ENCODE assay signal across 21 cellular contexts in genomic region chr7:110607050-110607862, GRCh38.
A peak's percentile ranks its signal among the peaks of the same experiment; 100 is the strongest.
DNase-seq lines count a peak whose midpoint lies in the region; ATAC-seq and TF ChIP-seq lines count a peak whose summit lies in the region.
"Had no signal": no experiment of that assay in that cellular context is flagged by ENCODE, and none has a peak within 500 bp of the region (broad histone marks: within the 10 kb centered on the region; RNA-seq: fewer than 3 reads in every experiment).

No MANE protein-coding gene starts in this region.

- no peak for ATAC-seq in HG02763 (IDR thresholded peaks at IDR 0.05; ENCODE audit: unreplicated experiment)

- H3K9ac ChIP-seq in neural progenitor cell = no peak overlapping the region

- DNase-seq in activated CD4-positive, alpha-beta T cell treated with anti-CD3 and anti-CD28 coated beads, Interleukin-2, amount 10 ng/mL, durations not matched to agents 24 days and 14 days = peak; percentile 54
- no peak for DNase-seq in activated CD4-positive, alpha-beta T cell treated with anti-CD3 and anti-CD28 coated beads for 4 hours
- no peak for DNase-seq in Calu3
- peak; percentile 41 for DNase-seq in NCI-H69 (lab: John Stamatoyannopoulos, UW)
- no peak for DNase-seq in neural progenitor cell (ENCODE audit: low spot score)
- DNase-seq in GM10248 (ENCODE audit: extremely low spot score) = no peak
- DNase-seq in BE2C = no peak
- DNase-seq: CD8-positive, alpha-beta memory T cell; DMS79 treated with DMSO at 0.1 percent for 48 hours; KBM-7; MG63; NCI-H1105 treated with DMSO at 0.1 percent for 48 hours; NCI-H2029; NCI-H446 treated with DMSO at 0.1 percent for 48 hours; NCI-H526; Right ventricle myocardium superior; RPMI8226 had no signal

- CTCF ChIA-PET in Calu3 (lab: Charles Lee) (no interaction called here), GM10248 (lab: Yijun Ruan, JAX) (interaction anchor here (0.8 kb wide), 1 partner anchor 11 kb away, joined by 3 read pairs; no protein-coding TSS in a partner anchor)

- no peaks in the 10 kb centered on the region for H3K4me1 ChIP-seq in neural progenitor cell
- H3K4me1 ChIP-seq in BE2C = no peaks in the 10 kb centered on the region

- no TSS peak for BruUV-seq in Calu3 (replicated peaks; lab: Mats Ljungman, UMichigan)

- peaks cover 12% of the 10 kb centered on the region for H3K9me3 Mint-ChIP-seq in activated CD4-positive, alpha-beta T cell treated with anti-CD3 and anti-CD28 coated beads, Interleukin-2, amount 10 ng/mL, durations not matched to agents 24 days and 14 days
- H3K9me3 Mint-ChIP-seq in Calu3 (ENCODE audit: low read depth, unreplicated experiment) (no peaks in the 10 kb centered on the region), neural progenitor cell (peaks cover 2% of the 10 kb centered on the region)

- no peak overlapping the region for H3K27ac Mint-ChIP-seq in activated CD4-positive, alpha-beta T cell treated with anti-CD3 and anti-CD28 coated beads, Interleukin-2, amount 10 ng/mL, durations not matched to agents 24 days and 14 days
- H3K27ac Mint-ChIP-seq in Calu3 (ENCODE audit: unreplicated experiment) = peak overlapping the region; percentile 14
- H3K27ac Mint-ChIP-seq in neural progenitor cell = no peak overlapping the region
- H3K27ac Mint-ChIP-seq: B cell; CD8-positive, alpha-beta memory T cell had no signal

- TF ChIP-seq CTCF in Calu3 (IDR thresholded peaks at IDR 0.05; ENCODE audit: unreplicated experiment) (no peak), neural progenitor cell (IDR thresholded peaks at IDR 0.05) (no peak), GM10248 (IDR thresholded peaks at IDR 0.05; ENCODE audit: control extremely low read depth, extremely low read depth, low read depth, missing control alignments) (no peak), BE2C (IDR thresholded peaks at IDR 0.05; ENCODE audit: low read depth, low read length) (no peak)

- peaks cover 4% of the 10 kb centered on the region for H3K27me3 Mint-ChIP-seq in activated CD4-positive, alpha-beta T cell treated with anti-CD3 and anti-CD28 coated beads, Interleukin-2, amount 10 ng/mL, durations not matched to agents 24 days and 14 days
- H3K27me3 Mint-ChIP-seq in Calu3 (ENCODE audit: unreplicated experiment) = no peaks in the 10 kb centered on the region
- no peaks in the 10 kb centered on the region for H3K27me3 Mint-ChIP-seq in neural progenitor cell (ENCODE audit: insufficient read depth, low read depth)
- H3K27me3 Mint-ChIP-seq: B cell; CD8-positive, alpha-beta memory T cell had no signal

- H4K20me1 ChIP-seq in neural progenitor cell (ENCODE audit: low read depth) = no peaks in the 10 kb centered on the region

- no peaks in the 10 kb centered on the region for H3F3A ChIP-seq in neural progenitor cell (ENCODE audit: low read depth)

- H3K9me3 ChIP-seq in neural progenitor cell (ENCODE audit: low read depth) = no peaks in the 10 kb centered on the region
- no peaks in the 10 kb centered on the region for H3K9me3 ChIP-seq in BE2C
- H3K9me3 ChIP-seq: MG63 had no signal

- H3K27ac ChIP-seq in neural progenitor cell = no peak overlapping the region
- H3K27ac ChIP-seq: 22Rv1 had no signal

- H3K27me3 ChIP-seq in neural progenitor cell (no peaks in the 10 kb centered on the region), BE2C (no peaks in the 10 kb centered on the region)
- H3K27me3 ChIP-seq: MG63 had no signal

- H3K4me2 ChIP-seq in neural progenitor cell = no peak overlapping the region

- H3K4me3 ChIP-seq in neural progenitor cell = no peak overlapping the region
- no peak overlapping the region for H3K4me3 ChIP-seq in BE2C (ENCODE audit: low read depth, low read length)
- H3K4me3 ChIP-seq: MG63 had no signal

- H3K4me1 Mint-ChIP-seq in activated CD4-positive, alpha-beta T cell treated with anti-CD3 and anti-CD28 coated beads, Interleukin-2, amount 10 ng/mL, durations not matched to agents 24 days and 14 days = peaks cover 5% of the 10 kb centered on the region
- H3K4me1 Mint-ChIP-seq in Calu3 (ENCODE audit: low read depth, unreplicated experiment) (no peaks in the 10 kb centered on the region), neural progenitor cell (peaks cover 3% of the 10 kb centered on the region)
- H3K4me1 Mint-ChIP-seq: B cell; CD14-positive monocyte; CD8-positive, alpha-beta memory T cell had no signal

- H3K79me2 ChIP-seq in neural progenitor cell (ENCODE audit: low read depth) = no peaks in the 10 kb centered on the region

- POLR2A ChIA-PET in GM10248 (lab: Yijun Ruan, JAX) = no interaction called here

- H3K4me3 Mint-ChIP-seq in activated CD4-positive, alpha-beta T cell treated with anti-CD3 and anti-CD28 coated beads, Interleukin-2, amount 10 ng/mL, durations not matched to agents 24 days and 14 days = no peak overlapping the region
- no peak overlapping the region for H3K4me3 Mint-ChIP-seq in Calu3 (ENCODE audit: low read depth, unreplicated experiment)
- no peak overlapping the region for H3K4me3 Mint-ChIP-seq in neural progenitor cell
- H3K4me3 Mint-ChIP-seq: B cell; CD14-positive monocyte; CD8-positive, alpha-beta memory T cell had no signal

- H3K36me3 ChIP-seq in neural progenitor cell (no peaks in the 10 kb centered on the region), BE2C (no peaks in the 10 kb centered on the region)
- H3K36me3 ChIP-seq: MG63 had no signal

- H2AFZ ChIP-seq in neural progenitor cell (replicated peaks) = peak overlapping the region; percentile 32

- intact Hi-C loops in activated CD4-positive, alpha-beta T cell treated with anti-CD3 and anti-CD28 coated beads, Interleukin-2, amount 10 ng/mL, durations not matched to agents 24 days and 14 days (cut with micrococcal nuclease) = no loop called here
- intact Hi-C loops in Calu3 (cut with micrococcal nuclease; ENCODE audit: unreplicated experiment) = no loop called here

- H3K36me3 Mint-ChIP-seq in activated CD4-positive, alpha-beta T cell treated with anti-CD3 and anti-CD28 coated beads, Interleukin-2, amount 10 ng/mL, durations not matched to agents 24 days and 14 days (ENCODE audit: low read depth) = no peaks in the 10 kb centered on the region
- H3K36me3 Mint-ChIP-seq in Calu3 (ENCODE audit: insufficient read depth, unreplicated experiment) = no peaks in the 10 kb centered on the region
- H3K36me3 Mint-ChIP-seq in neural progenitor cell = no peaks in the 10 kb centered on the region
- H3K36me3 Mint-ChIP-seq: CD14-positive monocyte; CD8-positive, alpha-beta memory T cell had no signal

Comparison
In these comparisons a context has a peak if more than half of its experiments do, and no peak if none do; other contexts are left out.
1. DNase-seq: peak in activated CD4-positive, alpha-beta T cell treated with anti-CD3 and anti-CD28 coated beads, Interleukin-2, amount 10 ng/mL, durations not matched to agents 24 days and 14 days (single experiment) and NCI-H69 (single experiment); none in activated CD4-positive, alpha-beta T cell treated with anti-CD3 and anti-CD28 coated beads for 4 hours (0 of 2), Calu3 (single experiment), neural progenitor cell (single experiment), GM10248 (single experiment) and BE2C (single experiment).